In the genomic region with DNA sequence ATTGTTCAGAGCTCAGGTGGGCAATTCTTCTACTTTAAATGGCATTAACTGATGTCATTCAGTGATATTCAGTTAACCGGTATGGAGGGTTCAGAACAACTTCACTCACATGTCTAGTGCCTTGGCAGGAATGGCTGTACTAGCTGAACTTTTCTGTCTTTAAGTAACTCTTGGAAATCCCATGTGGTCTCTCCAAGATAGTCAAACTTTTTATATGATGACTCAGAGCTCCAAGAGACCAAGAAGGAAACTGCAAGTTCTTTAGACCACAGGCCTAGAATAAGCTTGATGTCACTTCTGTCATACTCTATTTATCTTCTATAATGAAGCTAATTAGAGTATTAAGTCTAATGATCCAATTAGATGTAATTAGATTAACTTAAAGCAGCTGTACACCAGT, we compare ENCODE assay signal across 21 cellular contexts. TPM values are rescaled to one million over a fixed set of nuclear protein-coding genes. Genes with fewer than 3 reads are reported as not detected.
DNase-seq lines count a peak whose midpoint lies in the region; FAIRE-seq and TF ChIP-seq lines count a peak whose summit lies in the region.
"Had no signal": no experiment of that assay in that cellular context is flagged by ENCODE, and none has a peak within 500 bp of the region (broad histone marks: within the 10 kb centered on the region; RNA-seq: fewer than 3 reads in every experiment).

No MANE protein-coding gene starts in this region.

- no peaks in the 10 kb centered on the region for H3K9me3 ChIP-seq in HAP-1
- H3K9me3 ChIP-seq: transverse colon had no signal

- 0 out of 2 replicates have a peak, but pooled peaks cover 5% of the 10 kb centered on the region for H3K27me3 ChIP-seq in HAP-1 (ENCODE audit: low read depth)
- H3K27me3 ChIP-seq: transverse colon had no signal

- H3K36me3 ChIP-seq in HAP-1 (replicated peaks) = no peaks in the 10 kb centered on the region
- H3K36me3 ChIP-seq: BLaER1 treated with 17β-estradiol and CSF1 and Interleukin-3, amounts not matched to agents 10 nM and 100 nM; heart right ventricle; transverse colon had no signal

- TF ChIP-seq CTCF in cardiac fibroblast (IDR thresholded peaks at IDR 0.05; ENCODE audit: low read depth, low read length) = no peak

- FAIRE-seq in GM18507 (lab: Jason Lieb, UNC) = peak; percentile 67

- H3K4me3 ChIP-seq in cardiac fibroblast (replicated peaks in 1 of 2; ENCODE audit: low read depth in 2 of 2, low read length in 2 of 2) = no peak overlapping the region
- H3K4me3 ChIP-seq in HAP-1 = no peak overlapping the region
- H3K4me3 ChIP-seq: BLaER1 treated with 17β-estradiol and CSF1 and Interleukin-3, amounts not matched to agents 10 nM and 100 nM; coronary artery; heart right ventricle; transverse colon had no signal

- H3K4me1 ChIP-seq in HAP-1 = no peaks in the 10 kb centered on the region
- H3K4me1 ChIP-seq: BLaER1 treated with 17β-estradiol and CSF1 and Interleukin-3, amounts not matched to agents 10 nM and 100 nM; heart right ventricle; transverse colon had no signal

- DNase-seq in GM18507 (ENCODE audit: extremely low spot score, insufficient read length, low read depth) (no peak), HT1080 (ENCODE audit: low read depth) (peak; percentile 43), cardiac fibroblast (ENCODE audit: low read depth in 2 of 2) (peak; percentile 23 to 60), renal cortical epithelial cell (ENCODE audit: low read depth) (peak; percentile 38), GOT3 (lab: John Stamatoyannopoulos, UW) (no peak), HAP-1 (ENCODE audit: low spot score in 2 of 2) (no peak), NCI-H187 (lab: John Stamatoyannopoulos, UW) (no peak)
- DNase-seq: activated effector memory CD4-positive, alpha-beta T cell treated with anti-CD3 and anti-CD28 coated beads, Interleukin-2, amount 50 U/mL, for 16 hours; aorta; DMS 273 treated with DMSO at 0.1 percent for 48 hours; heart right ventricle; kidney glomerular epithelial cell; NCI-H2029; NCI-H510A; SHP77; stimulated activated CD4-positive, alpha-beta T cell treated with anti-CD3 and anti-CD28 coated beads, Interleukin-12 subunit alpha, Interleukin-12 subunit beta, amount 100 ng/mL, for 4 hours; transverse colon had no signal

- in situ Hi-C loops in HAP-1 (cut with MboI; ENCODE audit: low sequenced_read_pairs) = no loop called here

RNA-seq across cellular contexts. Expression of a gene that starts 24.9 kb away (rescaled TPM):
- 0.32 TPM in 1 of 2 replicates, not detected in the other for total RNA-seq in HT1080 (2014; rRNA removed; shearing (Covaris generic))
- polyA plus RNA-seq in HT1080 (2015; cell fraction: cytosol; rRNA removed) = 0.05 TPM in 1 of 2 replicates, not detected in the other
- 0.12 and 0.24 TPM in 2 replicates for polyA plus RNA-seq in HT1080 (2015; cell fraction: nucleus; rRNA removed)
- total RNA-seq in renal cortical epithelial cell = not detected in 2 replicates
- total RNA-seq: MCF 10A, mesenteric fat pad had no signal

Comparison
In these comparisons a context has a peak if more than half of its experiments do, and no peak if none do; other contexts are left out.
1. DNase-seq: peak in HT1080 (single experiment), cardiac fibroblast (2 of 2) and renal cortical epithelial cell (single experiment); none in GM18507 (single experiment), GOT3 (single experiment), HAP-1 (0 of 2) and NCI-H187 (0 of 2).